In the genomic region with DNA sequence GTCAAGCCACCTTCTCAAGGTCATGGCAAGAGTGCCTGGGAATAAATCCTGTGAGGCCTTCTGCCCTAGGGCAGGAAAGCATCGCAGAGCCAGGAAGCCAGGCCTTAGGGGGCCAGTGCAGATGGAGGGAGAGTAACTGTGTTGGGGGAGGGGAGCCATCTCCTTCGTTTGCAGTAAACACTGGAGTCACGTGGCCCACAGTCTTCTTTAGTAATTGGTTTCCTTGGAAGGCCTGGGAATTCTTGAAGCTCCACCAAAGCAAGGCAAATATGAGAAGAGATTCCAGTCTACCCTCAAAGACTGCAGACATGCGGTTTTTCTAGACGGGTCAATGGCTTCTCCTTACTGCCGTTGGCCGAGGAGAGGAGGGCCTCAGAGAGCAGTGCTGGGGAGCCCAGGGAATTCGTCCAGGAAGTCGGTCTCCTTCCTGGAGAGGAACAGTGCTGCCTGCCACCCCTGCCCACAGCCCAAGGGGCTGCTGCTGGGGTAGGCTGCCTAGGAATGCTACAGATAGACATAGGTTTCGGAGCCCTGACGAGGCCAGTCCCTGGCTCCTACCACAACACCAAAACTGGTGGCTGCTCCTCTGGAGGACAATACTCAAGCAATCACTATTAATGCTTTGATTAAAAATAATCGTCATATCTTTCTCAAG, we compare ENCODE assay signal across 9 cellular contexts. TPM values are rescaled to one million over a fixed set of nuclear protein-coding genes. Genes with fewer than 3 reads are reported as not detected.
DNase-seq lines count a peak whose midpoint lies in the region; ATAC-seq and TF ChIP-seq lines count a peak whose summit lies in the region.
"Had no signal": no experiment of that assay in that cellular context is flagged by ENCODE, and none has a peak within 500 bp of the region (broad histone marks: within the 10 kb centered on the region; RNA-seq: fewer than 3 reads in every experiment).

No MANE protein-coding gene starts in this region.

- H3K4me3 ChIP-seq in cardiac muscle cell (no peak overlapping the region), body of pancreas (no peak overlapping the region)

- 59 to 63% methylated on average over 12 of the region's 12 CpGs for WGBS in body of pancreas, 2 donors

- H3K27me3 Mint-ChIP-seq in type B pancreatic cell, result no peaks in the 10 kb centered on the region

- TF ChIP-seq POLR2A in body of pancreas (IDR thresholded peaks at IDR 0.05), result no peak

- peak overlapping the region; percentile 64 for H3K27ac ChIP-seq in cardiac muscle cell
- H3K27ac ChIP-seq in body of pancreas, result peak overlapping the region; percentile 28 to 64 (median 60)

- peak overlapping the region; percentile 81 for H3K27ac Mint-ChIP-seq in type B pancreatic cell

- H3K9me3 ChIP-seq in cardiac muscle cell (ENCODE audit: low read depth) (no peaks in the 10 kb centered on the region), body of pancreas (no peaks in the 10 kb centered on the region)

- no peak for TF ChIP-seq CTCF in cardiac muscle cell (IDR thresholded peaks at IDR 0.05; ENCODE audit: low read depth, low read length)
- no peak for TF ChIP-seq CTCF in body of pancreas (IDR thresholded peaks at IDR 0.05)
- TF ChIP-seq CTCF in type B pancreatic cell (conservative IDR thresholded peaks at IDR 0.05), result no peak

- intact Hi-C loops in Right ventricle myocardium inferior (cut with DNase I) (no loop called here), body of pancreas (cut with DNase I) (loop anchor here (10.0 kb wide), 1 partner anchor 85 kb away; no protein-coding TSS in a partner anchor)

- ATAC-seq in Right ventricle myocardium inferior (no peak), body of pancreas (no peak), GM21423 (IDR thresholded peaks at IDR 0.05; ENCODE audit: unreplicated experiment) (no peak)

- H3K36me3 ChIP-seq in cardiac muscle cell (peaks cover 11% of the 10 kb centered on the region), body of pancreas (replicated peaks in 1 of 2; ENCODE audit: insufficient read depth in 1 of 2, low read depth in 2 of 2) (no peaks in the 10 kb centered on the region)

- H3K4me1 Mint-ChIP-seq in type B pancreatic cell (ENCODE audit: unreplicated experiment), result peaks cover 72% of the 10 kb centered on the region

- H3K4me1 ChIP-seq in cardiac muscle cell (ENCODE audit: low read depth) (peaks cover 57% of the 10 kb centered on the region), body of pancreas (peaks cover 79% of the 10 kb centered on the region)

- DNase-seq in cardiac muscle cell (ENCODE audit: low read depth in 1 of 2, low spot score in 1 of 2), result peak; percentile 50 to 58
- DNase-seq in Right ventricle myocardium inferior (ENCODE audit: missing footprints), result no peak
- DNase-seq in body of pancreas, result peak in 3 of 4 donors; percentile 29 to 31 (median 30)
- peak; percentile 72 for DNase-seq in left kidney (ENCODE audit: low read depth, low spot score)
- no peak for DNase-seq in type B pancreatic cell (ENCODE audit: extremely low spot score, unreplicated experiment)
- DNase-seq in KG1 (lab: John Stamatoyannopoulos, UW), result no peak
- no peak for DNase-seq in SKM-1 (lab: John Stamatoyannopoulos, UW; ENCODE audit: unreplicated experiment)
- DNase-seq: DMS53 had no signal

- H3K9me3 Mint-ChIP-seq in type B pancreatic cell, result no peaks in the 10 kb centered on the region

- H3K36me3 Mint-ChIP-seq in type B pancreatic cell, result peaks cover 16% of the 10 kb centered on the region

- peak overlapping the region; percentile 22 for H3K4me3 Mint-ChIP-seq in type B pancreatic cell

- no peaks in the 10 kb centered on the region for H3K27me3 ChIP-seq in cardiac muscle cell
- H3K27me3 ChIP-seq in body of pancreas, result no peaks in the 10 kb centered on the region

RNA-seq across cellular contexts. Expression of gene ANP32A, which starts 30.6 kb away (rescaled TPM):
- total RNA-seq in cardiac muscle cell, result 140 and 144 TPM in 2 replicates
- 278 and 318 TPM in 2 replicates for polyA plus RNA-seq in cardiac muscle cell
- 134 TPM for total RNA-seq in Right ventricle myocardium inferior
- 10 to 100 TPM; 27.7 to 37.4 TPM for total RNA-seq in body of pancreas
- total RNA-seq in type B pancreatic cell (ENCODE audit: low replicate concordance), result 167 and 222 TPM in 2 replicates

Comparison
In these comparisons a context has a peak if more than half of its experiments do, and no peak if none do; other contexts are left out.
1. DNase-seq: peak in cardiac muscle cell (2 of 2), body of pancreas (3 of 4) and left kidney (single experiment); none in Right ventricle myocardium inferior (single experiment), type B pancreatic cell (single experiment), KG1 (single experiment) and SKM-1 (single experiment).